ENCODE assay signal across 1 cellular context in the genomic region with DNA sequence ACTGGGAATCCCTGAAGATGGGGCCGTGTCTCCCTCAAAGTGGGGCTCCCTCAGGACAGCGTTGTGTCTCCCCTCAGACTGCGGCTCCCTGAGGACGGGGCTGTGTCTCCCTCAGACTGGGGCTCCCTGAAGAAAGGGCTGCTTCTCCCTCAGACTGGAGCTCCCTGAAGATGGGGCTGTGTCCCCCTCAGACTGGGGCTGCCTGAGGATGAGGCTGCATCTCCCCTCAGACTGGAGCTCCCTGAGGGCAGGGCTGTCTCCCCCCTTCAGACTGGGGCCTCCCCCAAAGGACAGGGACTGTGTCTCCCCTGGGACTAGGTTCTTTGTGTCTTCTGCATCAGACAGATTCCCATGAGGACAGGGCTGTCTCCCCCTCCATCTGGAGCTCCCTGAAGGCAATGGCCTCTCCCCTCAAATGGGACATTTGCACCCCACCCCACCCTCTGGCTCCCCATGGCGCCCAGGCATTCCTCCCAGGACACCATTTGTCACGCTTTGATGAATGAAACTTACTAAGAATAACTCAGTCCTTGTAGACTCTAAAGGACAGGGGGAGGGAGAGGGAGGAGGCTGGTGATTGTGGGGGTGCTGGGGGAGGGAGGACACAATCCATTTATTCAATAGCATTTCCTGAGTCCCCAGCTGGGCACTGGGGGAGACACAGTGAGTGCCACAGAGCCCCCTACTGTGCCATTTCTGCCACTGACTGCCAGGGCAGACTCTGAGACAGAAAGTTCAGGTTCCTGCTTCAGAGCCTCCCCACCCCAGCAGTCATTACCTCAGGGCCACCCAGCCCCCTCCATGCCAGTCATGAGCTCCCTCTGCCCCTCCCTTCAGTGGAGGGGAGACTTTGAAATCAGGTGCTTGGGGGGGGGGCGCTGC.
TF ChIP-seq lines count a peak whose summit lies in the region.

No MANE protein-coding gene starts in this region.

TF ChIP-seq in IMR-90, 13 proteins besides CTCF, POLR2A, EP300 and RAD21 (continued from another document):
- no peak; the same call in 1 of the 2 replicates for TF ChIP-seq MAZ (IDR thresholded peaks at IDR 0.05; ENCODE audit: borderline replicate concordance, low read depth, low read length)
TF ChIP-seq in IMR-90: peak in this region for 1.
